26 cellular contexts compared by ENCODE assay signal in genomic region chr1:245283001-245283400, GRCh38.
"Had no signal": no experiment of that assay in that cellular context is flagged by ENCODE, and none has a peak within 500 bp of the region (broad histone marks: within the 10 kb centered on the region; RNA-seq: fewer than 3 reads in every experiment).

No MANE protein-coding gene starts in this region.

- DNase-seq: naive thymus-derived CD4-positive, alpha-beta T cell; natural killer cell; nucleus accumbens; psoas muscle; right cardiac atrium; right lobe of liver; sigmoid colon; small intestine; stimulated activated CD4-positive, alpha-beta T cell treated with anti-CD3 and anti-CD28 coated beads, Interleukin-15, amount 100 ng/mL, for 24 hours; stimulated activated CD4-positive, alpha-beta T cell treated with anti-CD3 and anti-CD28 coated beads, Interleukin-2, amount 100 ng/mL, for 24 hours; stimulated activated CD4-positive, alpha-beta T cell treated with anti-CD3 and anti-CD28 coated beads, Interleukin-2, amount 100 ng/mL, for 48 hours; stimulated activated CD4-positive, alpha-beta T cell treated with anti-CD3 and anti-CD28 coated beads, Interleukin-4, amount 100 ng/mL, for 24 hours; stimulated activated naive B cell treated with anti-CD40 and anti-IgM and Interleukin-4, amounts not matched to agents 10 μg/mL and 1 μg/mL and 100 μg/mL, for 72 hours; stimulated activated naive CD4-positive, alpha-beta T cell treated with Interleukin-2 at 50 U/mL for 16 hours; stomach; testis; tibial artery; transverse colon; upper lobe of right lung; uterus had no signal

- H2AFZ ChIP-seq: parathyroid adenoma had no signal

- FAIRE-seq: small intestine had no signal

- H3K9me3 ChIP-seq: neutrophil, psoas muscle, right lobe of liver, sigmoid colon, testis, tibial artery, transverse colon, upper lobe of right lung had no signal

- H3K4me1 Mint-ChIP-seq: naive thymus-derived CD4-positive, alpha-beta T cell; natural killer cell; stimulated activated effector memory CD8-positive, alpha-beta T cell treated with anti-CD3 and anti-CD28 coated beads, Interleukin-12 subunit alpha, Interleukin-12 subunit beta, amount 100 ng/mL, for 72 hours; stimulated activated naive B cell treated with anti-CD40 and anti-IgM and Interleukin-4, amounts not matched to agents 10 μg/mL and 1 μg/mL and 100 μg/mL, for 72 hours had no signal

- H3K4me3 Mint-ChIP-seq: naive thymus-derived CD4-positive, alpha-beta T cell; natural killer cell; nephron; stimulated activated effector memory CD8-positive, alpha-beta T cell treated with anti-CD3 and anti-CD28 coated beads, Interleukin-12 subunit alpha, Interleukin-12 subunit beta, amount 100 ng/mL, for 72 hours; stimulated activated naive B cell treated with anti-CD40 and anti-IgM and Interleukin-4, amounts not matched to agents 10 μg/mL and 1 μg/mL and 100 μg/mL, for 72 hours; stimulated activated naive CD8-positive, alpha-beta T cell treated with anti-CD3 and anti-CD28 coated beads, Interleukin-15, Interleukin-2, amounts not matched to agents 100 ng/mL and 50 ng/mL, for 24 hours had no signal

- H3K9me3 Mint-ChIP-seq: natural killer cell; stimulated activated effector memory CD8-positive, alpha-beta T cell treated with anti-CD3 and anti-CD28 coated beads, Interleukin-12 subunit alpha, Interleukin-12 subunit beta, amount 100 ng/mL, for 72 hours; stimulated activated naive CD8-positive, alpha-beta T cell treated with anti-CD3 and anti-CD28 coated beads, Interleukin-15, Interleukin-2, amounts not matched to agents 100 ng/mL and 50 ng/mL, for 24 hours had no signal

- H3K27me3 ChIP-seq: neutrophil, right lobe of liver, sigmoid colon, stomach, testis, tibial artery, transverse colon, upper lobe of right lung, uterus had no signal

- H3K4me1 ChIP-seq: parathyroid adenoma, psoas muscle, right lobe of liver, sigmoid colon, stomach, testis, tibial artery, transverse colon, upper lobe of right lung, uterus had no signal

- H3K27ac ChIP-seq: neutrophil, parathyroid adenoma, psoas muscle, right lobe of liver, sigmoid colon, stomach, testis, tibial artery, transverse colon, upper lobe of right lung, uterus had no signal

- H3K4me3 ChIP-seq: psoas muscle, right lobe of liver, sigmoid colon, stomach, testis, tibial artery, transverse colon, upper lobe of right lung, uterus had no signal

- H3K36me3 Mint-ChIP-seq: naive thymus-derived CD4-positive, alpha-beta T cell; natural killer cell; stimulated activated effector memory CD8-positive, alpha-beta T cell treated with anti-CD3 and anti-CD28 coated beads, Interleukin-12 subunit alpha, Interleukin-12 subunit beta, amount 100 ng/mL, for 72 hours had no signal

- H3K36me3 ChIP-seq: neutrophil, right lobe of liver, sigmoid colon, stomach, tibial artery, transverse colon, upper lobe of right lung, uterus had no signal

- ATAC-seq: naive thymus-derived CD4-positive, alpha-beta T cell; natural killer cell; psoas muscle; right cardiac atrium; right lobe of liver; stimulated activated effector memory CD8-positive, alpha-beta T cell treated with anti-CD3 and anti-CD28 coated beads, Interleukin-12 subunit alpha, Interleukin-12 subunit beta, amount 100 ng/mL, for 72 hours; stimulated activated naive B cell treated with anti-CD40 and anti-IgM and Interleukin-4, amounts not matched to agents 10 μg/mL and 1 μg/mL and 100 μg/mL, for 72 hours; upper lobe of right lung had no signal

- H3K27ac Mint-ChIP-seq: naive thymus-derived CD4-positive, alpha-beta T cell; natural killer cell; nephron; progenitor cell of endocrine pancreas; stimulated activated effector memory CD8-positive, alpha-beta T cell treated with anti-CD3 and anti-CD28 coated beads, Interleukin-12 subunit alpha, Interleukin-12 subunit beta, amount 100 ng/mL, for 72 hours; stimulated activated naive B cell treated with anti-CD40 and anti-IgM and Interleukin-4, amounts not matched to agents 10 μg/mL and 1 μg/mL and 100 μg/mL, for 72 hours; stimulated activated naive CD8-positive, alpha-beta T cell treated with anti-CD3 and anti-CD28 coated beads, Interleukin-15, Interleukin-2, amounts not matched to agents 100 ng/mL and 50 ng/mL, for 24 hours had no signal

- H3K27me3 Mint-ChIP-seq: progenitor cell of endocrine pancreas had no signal

- H3K9ac ChIP-seq: parathyroid adenoma had no signal

- H3K79me2 ChIP-seq: parathyroid adenoma had no signal
